Comparison of ENCODE assay signal across 18 cellular contexts in genomic region chr12:21350975-21351374, GRCh38. TPM values are rescaled to one million over a fixed set of nuclear protein-coding genes. Genes with fewer than 3 reads are reported as not detected.
DNase-seq lines count a peak whose midpoint lies in the region; TF ChIP-seq lines count a peak whose summit lies in the region.
"Had no signal": no experiment of that assay in that cellular context is flagged by ENCODE, and none has a peak within 500 bp of the region (broad histone marks: within the 10 kb centered on the region; RNA-seq: fewer than 3 reads in every experiment).

No MANE protein-coding gene starts in this region.

- no peak overlapping the region for H3K27ac ChIP-seq in hepatocyte

- no peak overlapping the region for H2AFZ ChIP-seq in hepatocyte

- H3K9me2 ChIP-seq in hepatocyte (replicated peaks; ENCODE audit: insufficient read depth): no peaks in the 10 kb centered on the region
- H3K9me2 ChIP-seq: SK-N-SH had no signal

- no peak overlapping the region for H3K4me2 ChIP-seq in hepatocyte
- H3K4me2 ChIP-seq: SK-N-SH had no signal

- no peaks in the 10 kb centered on the region for H3K27me3 ChIP-seq in hepatocyte

- H3K9me3 ChIP-seq in hepatocyte (ENCODE audit: low read depth): no peaks in the 10 kb centered on the region
- H3K9me3 ChIP-seq: Caco-2, HAP-1, SK-N-SH had no signal

- WGBS in hepatocyte (ENCODE audit: low lambda C conversion rate, missing lambda C conversion rate): 50% methylated on average over 1 of the region's 1 CpG

- H4K20me1 ChIP-seq in hepatocyte (ENCODE audit: insufficient read depth, poor library complexity, severe bottlenecking): no peaks in the 10 kb centered on the region

- no peaks in the 10 kb centered on the region for H3K79me2 ChIP-seq in hepatocyte

- no peak overlapping the region for H3K4me3 ChIP-seq in hepatocyte
- H3K4me3 ChIP-seq: HAP-1 had no signal

- TF ChIP-seq CTCF in hepatocyte (IDR thresholded peaks at IDR 0.05; ENCODE audit: poor library complexity): no peak

- H3K4me1 ChIP-seq in hepatocyte (ENCODE audit: insufficient read depth): no peaks in the 10 kb centered on the region
- H3K4me1 ChIP-seq: Caco-2, HAP-1 had no signal

- H3K36me3 ChIP-seq in hepatocyte (replicated peaks; ENCODE audit: insufficient read depth, low read depth): no peaks in the 10 kb centered on the region
- H3K36me3 ChIP-seq: HAP-1 had no signal

- DNase-seq in NOMO-1 treated with DMSO at 0.1 percent for 48 hours (lab: John Stamatoyannopoulos, UW; ENCODE audit: unreplicated experiment) (peak; percentile 2), NOMO-1 (lab: John Stamatoyannopoulos, UW; ENCODE audit: unreplicated experiment in 2 of 2) (no peak), NCI-H510A (lab: John Stamatoyannopoulos, UW) (peak; percentile 34), hepatocyte (ENCODE audit: low spot score) (peak; percentile 15), Ammon's horn (ENCODE audit: low spot score) (no peak), T-helper 9 cell (no peak)
- DNase-seq in activated CD4-positive, alpha-beta T cell treated with anti-CD3 and anti-CD28 coated beads for 1 hour: no peak
- DNase-seq: Caco-2, DMS79, NCI-H1436, NCI-H748 treated with DMSO at 0.1 percent for 48 hours, SHP77, SK-N-SH, T-cell had no signal

RNA-seq across cellular contexts. Expression of gene SLCO1A2, which starts 16.3 kb away (rescaled TPM):
- total RNA-seq in hepatocyte: 3.9 and 4.1 TPM in 2 replicates
- 2.5 and 3.2 TPM in 2 replicates for polyA plus RNA-seq in hepatocyte
- polyA plus RNA-seq: CD14-positive monocyte, IgD-negative memory B cell had no signal

RNA-seq across cellular contexts. Expression of gene IAPP, which starts 21.7 kb away (rescaled TPM):
- total RNA-seq in hepatocyte: not detected in 2 replicates
- polyA plus RNA-seq in hepatocyte: not detected in 2 replicates
- total RNA-seq: Caco-2, LHCN-M2, T-cell had no signal
- polyA plus RNA-seq: CD14-positive monocyte, IgD-negative memory B cell, SK-N-SH had no signal

Comparison
In these comparisons a context has a peak if more than half of its experiments do, and no peak if none do; other contexts are left out.
1. DNase-seq: peak in NOMO-1 treated with DMSO at 0.1 percent for 48 hours (single experiment), NCI-H510A (single experiment) and hepatocyte (single experiment); none in NOMO-1 (0 of 2), Ammon's horn (single experiment), T-helper 9 cell (single experiment) and activated CD4-positive, alpha-beta T cell treated with anti-CD3 and anti-CD28 coated beads for 1 hour (single experiment).